ENCODE assay signal across 1 cellular context in the genomic region with DNA sequence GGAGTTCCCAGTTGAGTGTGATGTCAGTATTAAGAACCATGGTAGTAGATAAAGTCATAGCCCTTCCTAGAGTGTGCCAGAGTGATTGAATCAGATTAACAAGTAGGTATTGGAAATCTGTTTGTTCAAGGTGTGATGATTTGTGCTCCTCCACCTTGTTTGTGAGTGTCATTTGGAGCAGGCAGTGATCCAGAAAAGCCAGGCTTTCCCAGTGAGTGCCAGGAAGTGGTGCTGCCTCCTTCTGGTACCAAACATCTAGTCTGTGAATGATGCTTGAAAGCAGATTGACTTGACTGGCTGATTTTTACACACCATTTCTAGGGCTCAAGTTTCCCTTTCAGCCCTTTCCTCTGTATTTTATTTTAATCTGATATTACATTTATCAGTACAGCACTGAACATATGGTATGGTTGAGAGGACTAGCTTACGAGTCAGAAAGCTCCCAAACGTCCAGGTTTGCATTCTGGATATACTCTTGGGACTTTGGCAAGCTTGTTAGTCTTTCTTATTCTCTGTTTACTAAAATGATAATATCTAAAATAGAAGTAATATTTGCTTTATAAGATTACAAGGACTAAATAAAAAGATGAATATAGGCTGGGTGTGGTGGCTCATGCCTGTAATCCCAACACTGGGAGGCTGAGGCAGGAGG.
TF ChIP-seq lines count a peak whose summit lies in the region.

No MANE protein-coding gene starts in this region.

TF ChIP-seq in H1, 55 proteins besides CTCF, POLR2A, EP300 and RAD21 (continued from another document):
- TF ChIP-seq CHD7 (IDR thresholded peaks at IDR 0.05; ENCODE audit: insufficient replicate concordance, low read length) = no peak
- TF ChIP-seq ASH2L (IDR thresholded peaks at IDR 0.05; ENCODE audit: low read length) = no peak
- TF ChIP-seq, protein P1, sequence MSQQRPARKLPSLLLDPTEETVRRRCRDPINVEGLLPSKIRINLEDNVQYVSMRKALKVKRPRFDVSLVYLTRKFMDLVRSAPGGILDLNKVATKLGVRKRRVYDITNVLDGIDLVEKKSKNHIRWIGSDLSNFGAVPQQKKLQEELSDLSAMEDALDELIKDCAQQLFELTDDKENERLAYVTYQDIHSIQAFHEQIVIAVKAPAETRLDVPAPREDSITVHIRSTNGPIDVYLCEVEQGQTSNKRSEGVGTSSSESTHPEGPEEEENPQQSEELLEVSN (IDR thresholded peaks at IDR 0.05) = no peak
- no peak for TF ChIP-seq SAP30 (IDR thresholded peaks at IDR 0.05; ENCODE audit: insufficient read depth, insufficient replicate concordance, low read length)
- TF ChIP-seq KDM1A (IDR thresholded peaks at IDR 0.05; ENCODE audit: borderline replicate concordance, low read length) = no peak
- TF ChIP-seq SP1 (IDR thresholded peaks at IDR 0.05; ENCODE audit: low read depth, low read length) = no peak
- TF ChIP-seq TEAD4 (IDR thresholded peaks at IDR 0.05; ENCODE audit: low read depth, low read length) = no peak
- TF ChIP-seq SIRT6 (IDR thresholded peaks at IDR 0.05; ENCODE audit: low read length) = no peak
- TF ChIP-seq MAX (IDR thresholded peaks at IDR 0.05) = no peak
- no peak for TF ChIP-seq RXRA (IDR thresholded peaks at IDR 0.05; ENCODE audit: insufficient read depth, low read depth, low read length)
- TF ChIP-seq NANOG (IDR thresholded peaks at IDR 0.05; ENCODE audit: insufficient read depth, low read depth, low read length, poor library complexity, severe bottlenecking) = no peak
